Comparison of ENCODE assay signal across 25 cellular contexts in the genomic region with DNA sequence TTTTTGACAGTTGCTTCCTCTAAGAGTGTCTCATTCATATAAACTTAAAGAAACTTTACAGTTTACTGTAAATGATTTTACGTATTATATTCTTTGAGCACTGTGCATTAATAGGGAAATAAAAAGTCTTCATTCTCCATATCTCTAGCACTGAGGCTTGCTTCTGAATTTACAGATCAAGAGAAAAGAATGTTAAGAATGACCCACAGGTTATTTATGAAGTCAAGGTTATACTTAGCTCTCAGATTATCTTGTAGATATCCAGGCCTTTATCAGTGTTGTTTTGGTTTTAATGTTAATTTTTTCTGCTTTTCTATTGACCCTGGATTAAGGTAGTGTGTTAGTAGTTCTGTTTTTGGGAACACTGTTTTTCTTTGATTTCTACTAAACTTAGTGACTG.
"Had no signal": no experiment of that assay in that cellular context is flagged by ENCODE, and none has a peak within 500 bp of the region (broad histone marks: within the 10 kb centered on the region; RNA-seq: fewer than 3 reads in every experiment).

No MANE protein-coding gene starts in this region.

- H3K27ac Mint-ChIP-seq: effector memory CD8-positive, alpha-beta T cell; memory B cell; naive thymus-derived CD4-positive, alpha-beta T cell; nephron; neural progenitor cell; stimulated activated naive CD8-positive, alpha-beta T cell treated with anti-CD3 and anti-CD28 coated beads, Interleukin-15, amount 100 ng/mL, for 72 hours had no signal

- H3K4me3 Mint-ChIP-seq: effector memory CD8-positive, alpha-beta T cell; memory B cell; naive thymus-derived CD4-positive, alpha-beta T cell; nephron; neural progenitor cell; stimulated activated naive CD8-positive, alpha-beta T cell treated with anti-CD3 and anti-CD28 coated beads, Interleukin-15, amount 100 ng/mL, for 72 hours had no signal

- H3K4me1 ChIP-seq: neural progenitor cell, parathyroid adenoma, prostate gland, suprapubic skin, transverse colon, upper lobe of right lung, uterus had no signal

- H3K27me3 Mint-ChIP-seq: effector memory CD8-positive, alpha-beta T cell; memory B cell; naive thymus-derived CD4-positive, alpha-beta T cell; stimulated activated naive CD8-positive, alpha-beta T cell treated with anti-CD3 and anti-CD28 coated beads, Interleukin-15, amount 100 ng/mL, for 72 hours had no signal

- H3K9me3 Mint-ChIP-seq: effector memory CD8-positive, alpha-beta T cell; memory B cell; naive thymus-derived CD4-positive, alpha-beta T cell; nephron; neural progenitor cell; stimulated activated naive CD8-positive, alpha-beta T cell treated with anti-CD3 and anti-CD28 coated beads, Interleukin-15, amount 100 ng/mL, for 72 hours had no signal

- H3K27ac ChIP-seq: neural progenitor cell, parathyroid adenoma, prostate gland, sigmoid colon, suprapubic skin, transverse colon, upper lobe of right lung, uterus had no signal

- H3K4me1 Mint-ChIP-seq: memory B cell; naive thymus-derived CD4-positive, alpha-beta T cell; nephron; neural progenitor cell; stimulated activated naive CD8-positive, alpha-beta T cell treated with anti-CD3 and anti-CD28 coated beads, Interleukin-15, amount 100 ng/mL, for 72 hours had no signal

- H3K36me3 ChIP-seq: neural progenitor cell, prostate gland, uterus had no signal

- H3K4me3 ChIP-seq: lung, neural progenitor cell, prostate gland, sigmoid colon, suprapubic skin, transverse colon, upper lobe of right lung, uterus had no signal

- H3K9me3 ChIP-seq: prostate gland, sigmoid colon, suprapubic skin, transverse colon, upper lobe of right lung, uterus had no signal

- H3K27me3 ChIP-seq: neural progenitor cell, sigmoid colon, suprapubic skin, transverse colon, upper lobe of right lung, uterus had no signal

- H3K9ac ChIP-seq: neural progenitor cell, parathyroid adenoma had no signal

- DNase-seq: cortex of kidney; effector memory CD8-positive, alpha-beta T cell; kidney; naive thymus-derived CD4-positive, alpha-beta T cell; right cardiac atrium; sigmoid colon; small intestine; stimulated activated CD4-positive, alpha-beta T cell treated with anti-CD3 and anti-CD28 coated beads, Interleukin-15, amount 100 ng/mL, for 24 hours; stimulated activated CD4-positive, alpha-beta T cell treated with anti-CD3 and anti-CD28 coated beads, Interleukin-2, amount 100 ng/mL, for 48 hours; stimulated activated CD8-positive, alpha-beta memory T cell treated with anti-CD3 and anti-CD28 coated beads, Interleukin-4, amount 100 ng/mL, for 48 hours; stimulated activated naive CD4-positive, alpha-beta T cell; stimulated activated naive CD8-positive, alpha-beta T cell treated with anti-CD3 and anti-CD28 coated beads, Interleukin-15, amount 100 ng/mL, for 72 hours; transverse colon; upper lobe of right lung; uterus had no signal

- H3K4me2 ChIP-seq: neural progenitor cell had no signal

- H3K79me2 ChIP-seq: parathyroid adenoma had no signal

- ATAC-seq: effector memory CD8-positive, alpha-beta T cell; left lobe of liver; naive thymus-derived CD4-positive, alpha-beta T cell; right cardiac atrium; stimulated activated naive CD8-positive, alpha-beta T cell treated with anti-CD3 and anti-CD28 coated beads, Interleukin-15, amount 100 ng/mL, for 72 hours; upper lobe of right lung had no signal

- FAIRE-seq: endometrium, frontal cortex, kidney, small intestine had no signal

- H2AFZ ChIP-seq: neural progenitor cell, parathyroid adenoma had no signal
